ENCODE assay signal across 8 cellular contexts in the genomic region with DNA sequence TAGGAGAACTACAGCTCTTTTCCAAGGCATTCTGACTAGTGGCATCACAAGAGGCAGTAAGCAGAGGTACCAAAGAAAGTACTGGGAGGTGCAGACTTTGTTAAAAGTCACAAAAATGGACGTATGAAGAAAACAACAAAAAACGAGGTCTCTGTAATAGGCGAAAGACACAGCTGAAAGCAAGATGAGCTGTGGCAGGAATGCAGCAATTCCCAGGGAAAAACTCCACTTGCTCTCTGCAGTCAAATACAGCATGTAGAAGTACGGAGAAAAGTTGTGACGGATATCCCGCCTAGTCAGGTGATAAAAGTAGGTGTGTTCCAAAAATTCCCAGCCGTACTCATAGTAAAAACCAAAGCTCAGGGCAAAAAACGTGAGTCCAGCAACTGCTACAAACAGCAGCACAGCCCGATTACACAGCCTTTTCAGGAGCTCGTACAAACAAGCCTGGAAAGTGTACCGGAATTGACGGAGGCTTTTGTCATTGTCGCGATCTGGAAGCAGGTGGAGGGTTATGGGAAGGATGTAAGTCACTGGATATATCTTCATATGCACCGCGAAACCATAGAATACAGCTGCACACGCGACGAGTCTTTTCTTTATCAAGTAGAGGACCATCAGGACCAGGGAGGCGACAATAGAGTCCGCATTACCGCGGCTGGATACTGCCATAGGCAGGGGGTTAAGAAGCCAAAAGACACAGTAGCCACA. TPM values are rescaled to one million over a fixed set of nuclear protein-coding genes. Genes with fewer than 3 reads are reported as not detected.
DNase-seq lines count a peak whose midpoint lies in the region; ATAC-seq and TF ChIP-seq lines count a peak whose summit lies in the region.

No MANE protein-coding gene starts in this region.

- H3K27me3 Mint-ChIP-seq in brain = peaks cover 15% of the 10 kb centered on the region

- H3K4me1 ChIP-seq in BLaER1 (peaks cover 34% of the 10 kb centered on the region), subcutaneous abdominal adipose tissue (ENCODE audit: control insufficient read depth in 5 of 5, insufficient read depth in 5 of 5, low read length in 5 of 5) (peaks cover 7 to 29% (median 25%) of the 10 kb centered on the region in 5 donors)

- TF ChIP-seq CTCF in brain (conservative IDR thresholded peaks at IDR 0.05) = no peak

- peak overlapping the region; percentile 81 for H3K4me3 ChIP-seq in BLaER1
- H3K4me3 ChIP-seq in subcutaneous abdominal adipose tissue (ENCODE audit: low read depth in 1 of 5, low read length in 5 of 5) = peak overlapping the region; percentile 95 to 98 (median 97)

- H3K9ac ChIP-seq in BLaER1 (peak overlapping the region; percentile 78), subcutaneous abdominal adipose tissue (ENCODE audit: low read length in 5 of 5) (peak overlapping the region; percentile 63 to 89 (median 85))

- H3K27ac Mint-ChIP-seq in brain = peak overlapping the region; percentile 44 to 98 (median 96)

- peak overlapping the region; percentile 93 for H3K4me2 ChIP-seq in BLaER1

- peaks cover 14% of the 10 kb centered on the region; the same call in 1 of the 2 replicates for H4K20me1 ChIP-seq in BLaER1

- peaks cover 53% of the 10 kb centered on the region for H3K4me1 Mint-ChIP-seq in brain

- no peaks in the 10 kb centered on the region for H3K36me3 Mint-ChIP-seq in brain

- H3K36me3 ChIP-seq in BLaER1 (no peaks in the 10 kb centered on the region), subcutaneous abdominal adipose tissue (ENCODE audit: control insufficient read depth in 5 of 5, insufficient read depth in 5 of 5, low read length in 5 of 5) (no peaks in the 10 kb centered on the region)

- no peaks in the 10 kb centered on the region for H3K9me3 ChIP-seq in BLaER1
- H3K9me3 ChIP-seq in subcutaneous abdominal adipose tissue (ENCODE audit: control insufficient read depth in 5 of 5, low read length in 5 of 5) = no peaks in the 10 kb centered on the region

- peak overlapping the region; percentile 93 to 99 (median 98) for H3K4me3 Mint-ChIP-seq in brain

- H3K27me3 ChIP-seq in BLaER1 (no peaks in the 10 kb centered on the region; the same call in 1 of the 2 replicates), subcutaneous abdominal adipose tissue (ENCODE audit: control insufficient read depth in 5 of 5, insufficient read depth in 4 of 5, low read length in 5 of 5) (no peaks in the 10 kb centered on the region)

- H3K9me3 Mint-ChIP-seq in brain = no peaks in the 10 kb centered on the region

- DNase-seq in Kasumi-1 (lab: John Stamatoyannopoulos, UW) (peak; percentile 28 to 31), left kidney (ENCODE audit: low read depth, low spot score) (peak; percentile 48), T1000 (lab: John Stamatoyannopoulos, UW) (no peak)

- peak overlapping the region; percentile 62 for H3K27ac ChIP-seq in BLaER1
- peak overlapping the region; percentile 0 for H3K27ac ChIP-seq in subcutaneous abdominal adipose tissue (ENCODE audit: low read depth, low read length)

- ATAC-seq in GM19025 (IDR thresholded peaks at IDR 0.05; ENCODE audit: low read depth, unreplicated experiment) (peak; percentile 10), GM18520 (IDR thresholded peaks at IDR 0.05; ENCODE audit: unreplicated experiment) (no peak)

RNA-seq across cellular contexts. Expression of a gene that starts 1.0 kb away (rescaled TPM):
- 3.1 TPM for polyA plus RNA-seq in brain (ENCODE audit: insufficient read depth, low read depth, low replicate concordance)

RNA-seq across cellular contexts. Expression of a gene that starts 39.1 kb away (rescaled TPM):
- 79.9 TPM for polyA plus RNA-seq in brain (ENCODE audit: insufficient read depth, low read depth, low replicate concordance)

RNA-seq across cellular contexts. Expression of a gene that starts 50.5 kb away (rescaled TPM):
- 19.0 TPM for polyA plus RNA-seq in brain (ENCODE audit: insufficient read depth, low read depth, low replicate concordance)
